Comparison of ENCODE assay signal across 11 cellular contexts in genomic region chr6:127291495-127291894, GRCh38. TPM values are rescaled to one million over a fixed set of nuclear protein-coding genes. Genes with fewer than 3 reads are reported as not detected.
A peak's percentile ranks its signal among the peaks of the same experiment; 100 is the strongest.
DNase-seq lines count a peak whose midpoint lies in the region; ATAC-seq and TF ChIP-seq lines count a peak whose summit lies in the region.
"Had no signal": no experiment of that assay in that cellular context is flagged by ENCODE, and none has a peak within 500 bp of the region (broad histone marks: within the 10 kb centered on the region; RNA-seq: fewer than 3 reads in every experiment).

No MANE protein-coding gene starts in this region.

- TF ChIP-seq CTCF in mesothelial cell of epicardium (IDR thresholded peaks at IDR 0.05; ENCODE audit: unreplicated experiment) = no peak

- H3K9me3 ChIP-seq in T-helper 17 cell (ENCODE audit: control insufficient read depth, low read length, poor library complexity, severe bottlenecking) = no peaks in the 10 kb centered on the region

- H3K4me1 Mint-ChIP-seq in T-helper 17 cell = peaks cover 23% of the 10 kb centered on the region
- H3K4me1 Mint-ChIP-seq in stimulated activated memory B cell treated with anti-CD40 and anti-IgM and Interleukin-4, amounts not matched to agents 10 μg/mL and 1 μg/mL and 100 μg/mL, for 72 hours = peaks cover 34% of the 10 kb centered on the region
- H3K4me1 Mint-ChIP-seq in mesothelial cell of epicardium = no peaks in the 10 kb centered on the region

- H3K9me3 Mint-ChIP-seq in stimulated activated memory B cell treated with anti-CD40 and anti-IgM and Interleukin-4, amounts not matched to agents 10 μg/mL and 1 μg/mL and 100 μg/mL, for 72 hours = no peaks in the 10 kb centered on the region
- no peaks in the 10 kb centered on the region for H3K9me3 Mint-ChIP-seq in mesothelial cell of epicardium

- DNase-seq in activated CD4-positive, CD25-positive, alpha-beta regulatory T cell (lab: John Stamatoyannopoulos, UW) = no peak
- DNase-seq in T-helper 17 cell (no peak), erythroblast (lab: John Stamatoyannopoulos, UW) (no peak), mesothelial cell of epicardium (ENCODE audit: low spot score in 2 of 2, unreplicated experiment in 2 of 2) (no peak), NCI-H345 (lab: John Stamatoyannopoulos, UW) (no peak)
- DNase-seq: activated naive CD4-positive, alpha-beta T cell treated with Interleukin-2 at 50 U/mL for 16 hours; small intestine had no signal

- H3K36me3 Mint-ChIP-seq in T-helper 17 cell (ENCODE audit: low read depth) (peaks cover 3% of the 10 kb centered on the region), mesothelial cell of epicardium (peaks cover 27% of the 10 kb centered on the region)
- H3K36me3 Mint-ChIP-seq in stimulated activated memory B cell treated with anti-CD40 and anti-IgM and Interleukin-4, amounts not matched to agents 10 μg/mL and 1 μg/mL and 100 μg/mL, for 72 hours = peaks cover 38% of the 10 kb centered on the region

- no peaks in the 10 kb centered on the region for H3K27me3 Mint-ChIP-seq in T-helper 17 cell
- H3K27me3 Mint-ChIP-seq in stimulated activated memory B cell treated with anti-CD40 and anti-IgM and Interleukin-4, amounts not matched to agents 10 μg/mL and 1 μg/mL and 100 μg/mL, for 72 hours = no peaks in the 10 kb centered on the region
- H3K27me3 Mint-ChIP-seq in mesothelial cell of epicardium (ENCODE audit: low read depth) = no peaks in the 10 kb centered on the region

- peak; percentile 83 to 88 for ATAC-seq in activated CD4-positive, CD25-positive, alpha-beta regulatory T cell treated with anti-CD3 and anti-CD28 coated beads, Interleukin-2, amount 50 U/mL, for 24 hours
- ATAC-seq in HG02763 (IDR thresholded peaks at IDR 0.05; ENCODE audit: unreplicated experiment) (peak; percentile 86), T-helper 17 cell (peak; percentile 32)
- ATAC-seq in stimulated activated memory B cell treated with anti-CD40 and anti-IgM and Interleukin-4, amounts not matched to agents 10 μg/mL and 1 μg/mL and 100 μg/mL, for 72 hours = peak; percentile 84
- ATAC-seq: Panc1 had no signal

- no peak for TF ChIP-seq POLR2A in erythroblast (IDR thresholded peaks at IDR 0.05; ENCODE audit: low read length)

- H3K4me3 Mint-ChIP-seq in T-helper 17 cell (peak overlapping the region; percentile 36), mesothelial cell of epicardium (no peak overlapping the region)
- peak overlapping the region; percentile 56 for H3K4me3 Mint-ChIP-seq in stimulated activated memory B cell treated with anti-CD40 and anti-IgM and Interleukin-4, amounts not matched to agents 10 μg/mL and 1 μg/mL and 100 μg/mL, for 72 hours

- H3K27ac Mint-ChIP-seq in T-helper 17 cell (peak overlapping the region; percentile 72), mesothelial cell of epicardium (no peak overlapping the region)
- H3K27ac Mint-ChIP-seq in stimulated activated memory B cell treated with anti-CD40 and anti-IgM and Interleukin-4, amounts not matched to agents 10 μg/mL and 1 μg/mL and 100 μg/mL, for 72 hours = peak overlapping the region; percentile 84

RNA-seq across cellular contexts. Expression of gene RNF146, which starts 24.8 kb away (rescaled TPM):
- total RNA-seq in T-helper 17 cell (10 to 100 TPM; 14.6 to 14.8 TPM), mesothelial cell of epicardium (45.5 to 51.6 TPM (median 48.3 TPM) in 3 replicates)

RNA-seq across cellular contexts. Expression of gene ECHDC1, which starts 51.9 kb away (rescaled TPM):
- total RNA-seq in T-helper 17 cell (10 to 100 TPM; 17.7 to 20.4 TPM), mesothelial cell of epicardium (50.4 to 52.8 TPM (median 51.5 TPM) in 3 replicates)

Comparison
In these comparisons a context has a peak if more than half of its experiments do, and no peak if none do; other contexts are left out.
1. ATAC-seq: peak in every context shown above with its lines; median percentile 86 in HG02763; 86 in activated CD4-positive, CD25-positive, alpha-beta regulatory T cell treated with anti-CD3 and anti-CD28 coated beads, Interleukin-2, amount 50 U/mL, for 24 hours; 84 in stimulated activated memory B cell treated with anti-CD40 and anti-IgM and Interleukin-4, amounts not matched to agents 10 μg/mL and 1 μg/mL and 100 μg/mL, for 72 hours; 32 in T-helper 17 cell.